Comparison of ENCODE assay signal across 16 cellular contexts in genomic region chr3:33174711-33175409, GRCh38. TPM values are rescaled to one million over a fixed set of nuclear protein-coding genes. Genes with fewer than 3 reads are reported as not detected.
DNase-seq lines count a peak whose midpoint lies in the region; ATAC-seq and TF ChIP-seq lines count a peak whose summit lies in the region.
"Had no signal": no experiment of that assay in that cellular context is flagged by ENCODE, and none has a peak within 500 bp of the region (broad histone marks: within the 10 kb centered on the region; RNA-seq: fewer than 3 reads in every experiment).

No MANE protein-coding gene starts in this region.

- CTCF ChIA-PET in IMR-90 (lab: Yijun Ruan, JAX): no interaction called here

- TF ChIP-seq EP300 in suprapubic skin (IDR thresholded peaks at IDR 0.05): no peak

- in situ Hi-C loops in IMR-90 (cut with MboI; ENCODE audit: low sequenced_read_pairs): no loop called here

- no TSS peak for BruUV-seq in IMR-90 (replicated peaks; lab: Mats Ljungman, UMichigan)

- no peak overlapping the region for H3K14ac ChIP-seq in IMR-90 (replicated peaks; ENCODE audit: low read depth, low read length)

- H3K9me3 ChIP-seq in IMR-90 (ENCODE audit: control insufficient read depth, insufficient read depth, low read length): no peaks in the 10 kb centered on the region
- no peaks in the 10 kb centered on the region for H3K9me3 ChIP-seq in ascending aorta
- H3K9me3 ChIP-seq in lower lobe of right lung: no peaks in the 10 kb centered on the region
- H3K9me3 ChIP-seq in tibial artery: no peaks in the 10 kb centered on the region
- H3K9me3 ChIP-seq in suprapubic skin: no peaks in the 10 kb centered on the region
- H3K9me3 ChIP-seq: SJCRH30 had no signal

- POLR2A ChIA-PET in IMR-90 (lab: Charles Lee; ENCODE audit: unreplicated experiment): no interaction called here

- H4K91ac ChIP-seq in IMR-90 (ENCODE audit: insufficient read depth, low read depth, low read length): no peak overlapping the region

- H3K4me3 ChIP-seq in IMR-90 (ENCODE audit: insufficient read depth, low read depth, low read length) (no peak overlapping the region), ascending aorta (no peak overlapping the region), lower lobe of right lung (no peak overlapping the region), tibial artery (no peak overlapping the region), suprapubic skin (no peak overlapping the region)
- H3K4me3 ChIP-seq: SJCRH30 had no signal

- no peak overlapping the region for H3K18ac ChIP-seq in IMR-90 (ENCODE audit: low read depth, low read length)

- H3K36me3 ChIP-seq in IMR-90 (ENCODE audit: control insufficient read depth, insufficient read depth, low read length) (no peaks in the 10 kb centered on the region), ascending aorta (peaks cover 9 to 18% of the 10 kb centered on the region in 2 donors), lower lobe of right lung (no peaks in the 10 kb centered on the region), tibial artery (peaks cover 4 to 9% (median 8%) of the 10 kb centered on the region in 3 donors), suprapubic skin (no peaks in the 10 kb centered on the region)
- H3K36me3 ChIP-seq: SJCRH30 had no signal

- H2BK120ac ChIP-seq in IMR-90 (ENCODE audit: low read depth, low read length): no peak overlapping the region

- no peak for TF ChIP-seq POLR2A in IMR-90 (IDR thresholded peaks at IDR 0.05; ENCODE audit: low read depth, low read length)
- no peak for TF ChIP-seq POLR2A in suprapubic skin (IDR thresholded peaks at IDR 0.05)

- H3K27me3 ChIP-seq in IMR-90 (ENCODE audit: control insufficient read depth, insufficient read depth, low read length) (no peaks in the 10 kb centered on the region), ascending aorta (no peaks in the 10 kb centered on the region), lower lobe of right lung (ENCODE audit: low read depth) (no peaks in the 10 kb centered on the region), tibial artery (no peaks in the 10 kb centered on the region), suprapubic skin (no peaks in the 10 kb centered on the region)
- H3K27me3 ChIP-seq: SJCRH30 had no signal

- TF ChIP-seq CTCF in IMR-90 (conservative IDR thresholded peaks at IDR 0.05; ENCODE audit: low read depth, low read length) (no peak), ascending aorta (IDR thresholded peaks at IDR 0.05) (no peak), lower lobe of right lung (IDR thresholded peaks at IDR 0.05) (no peak), tibial artery (IDR thresholded peaks at IDR 0.05) (no peak), suprapubic skin (IDR thresholded peaks at IDR 0.05) (no peak)

- H3K27ac ChIP-seq in IMR-90 (ENCODE audit: insufficient read depth, low read length) (no peak overlapping the region), ascending aorta (peak overlapping the region; percentile 71 to 74), lower lobe of right lung (no peak overlapping the region), tibial artery (peak overlapping the region; percentile 83 to 91), suprapubic skin (no peak overlapping the region)
- H3K27ac ChIP-seq: SJCRH30 had no signal

- H2AFZ ChIP-seq in IMR-90 (replicated peaks; ENCODE audit: low read length, poor library complexity): peak overlapping the region; percentile 17

- no peak overlapping the region for H2BK15ac ChIP-seq in IMR-90 (ENCODE audit: low read depth, low read length)

- no peaks in the 10 kb centered on the region for H4K20me1 ChIP-seq in IMR-90 (ENCODE audit: insufficient read depth, low read length)

- H3K79me1 ChIP-seq in IMR-90 (ENCODE audit: low read depth in 1 of 2, low read length in 2 of 2): no peaks in the 10 kb centered on the region

- H3K9me1 ChIP-seq in IMR-90 (ENCODE audit: insufficient read depth, low read length): peaks cover 5% of the 10 kb centered on the region

- no peak overlapping the region for H2BK20ac ChIP-seq in IMR-90 (ENCODE audit: low read depth, low read length)

- no peak overlapping the region for H3K4me2 ChIP-seq in IMR-90 (ENCODE audit: low read depth, low read length)

- no peak overlapping the region for H4K5ac ChIP-seq in IMR-90 (ENCODE audit: low read depth, low read length)

- H3K23ac ChIP-seq in IMR-90 (ENCODE audit: low read depth, low read length): no peak overlapping the region

- H4K8ac ChIP-seq in IMR-90 (ENCODE audit: low read depth in 2 of 2, low read length in 2 of 2): no peak overlapping the region

- intact Hi-C loops in IMR-90 (cut with micrococcal nuclease): no loop called here
- intact Hi-C loops in ascending aorta (cut with DNase I): no loop called here
- intact Hi-C loops in lower lobe of right lung (cut with DNase I): no loop called here
- intact Hi-C loops in tibial artery (cut with DNase I; ENCODE audit: low total_unique reads): no loop called here

- no peak overlapping the region for H3K4ac ChIP-seq in IMR-90 (ENCODE audit: low read depth, low read length)

- no peak overlapping the region for H2AK9ac ChIP-seq in IMR-90 (replicated peaks; ENCODE audit: low read depth, low read length, poor library complexity)

- H2BK5ac ChIP-seq in IMR-90 (ENCODE audit: low read depth, low read length, poor library complexity, severe bottlenecking): no peak overlapping the region

- ATAC-seq in IMR-90 (ENCODE audit: low read depth) (no peak), lower lobe of right lung (peak; percentile 55 to 56)

- WGBS in IMR-90 (ENCODE audit: extremely low coverage in 2 of 2, insufficient read length in 1 of 2), 2 experiments: 93% methylated on average over 9 of the region's 19 CpGs; no CpG with 5 or more reads in 1 of the 2 experiments
- WGBS in suprapubic skin: 95% methylated on average over 11 of the region's 19 CpGs

- TF ChIP-seq RAD21 in IMR-90 (IDR thresholded peaks at IDR 0.05; ENCODE audit: low read length): no peak

- H3K56ac ChIP-seq in IMR-90 (ENCODE audit: extremely low read depth, insufficient read depth, low read length): no peak overlapping the region

- dilution Hi-C loops in IMR-90 (cut with HindIII; ENCODE audit: low sequenced_read_pairs, unreplicated experiment): no loop called here

- peak; percentile 10 for DNase-seq in IMR-90
- no peak for DNase-seq in ascending aorta (ENCODE audit: low spot score in 2 of 2)
- DNase-seq in lower lobe of right lung: no peak
- no peak for DNase-seq in tibial artery
- DNase-seq in NCI-H1092 treated with DMSO at 0.1 percent for 48 hours (lab: John Stamatoyannopoulos, UW): no peak
- DNase-seq in suprapubic skin (ENCODE audit: low spot score in 2 of 2): no peak
- no peak for DNase-seq in mesenteric fat pad (ENCODE audit: low spot score)
- DNase-seq: ACHN, C1 segment of cervical spinal cord, DND-41, KG1, NCI-H1436, NCI-H1930, NCI-H2171, NCI-H82, SJCRH30 had no signal

- H3K4me1 ChIP-seq in IMR-90 (ENCODE audit: control insufficient read depth, insufficient read depth, low read length) (no peaks in the 10 kb centered on the region), ascending aorta (peaks cover 0 to 30% of the 10 kb centered on the region in 2 donors), lower lobe of right lung (no peaks in the 10 kb centered on the region), tibial artery (peaks cover 0 to 75% (median 23%) of the 10 kb centered on the region in 4 donors), suprapubic skin (peaks cover 7% of the 10 kb centered on the region)
- H3K4me1 ChIP-seq: SJCRH30 had no signal

- no peak overlapping the region for H3K9ac ChIP-seq in IMR-90 (ENCODE audit: low read depth, low read length)

- no peak overlapping the region for H2AK5ac ChIP-seq in IMR-90 (ENCODE audit: low read depth, low read length)

TF ChIP-seq in IMR-90, 13 proteins besides CTCF, POLR2A, EP300 and RAD21:
- TF ChIP-seq FOS (IDR thresholded peaks at IDR 0.05; ENCODE audit: low read depth, low read length) (no peak), USF2 (IDR thresholded peaks at IDR 0.05; ENCODE audit: low read depth, low read length) (no peak), RCOR1 (IDR thresholded peaks at IDR 0.05; ENCODE audit: insufficient replicate concordance, low read length) (no peak), MAZ (IDR thresholded peaks at IDR 0.05; ENCODE audit: borderline replicate concordance, low read depth, low read length) (no peak), BHLHE40 (IDR thresholded peaks at IDR 0.05; ENCODE audit: low read depth, low read length) (no peak), ELK1 (IDR thresholded peaks at IDR 0.05; ENCODE audit: borderline replicate concordance, low read depth, low read length) (no peak), MXI1 (IDR thresholded peaks at IDR 0.05; ENCODE audit: borderline replicate concordance, low read depth, low read length) (no peak), MAFK (IDR thresholded peaks at IDR 0.05; ENCODE audit: low read depth, low read length) (no peak), RFX5 (IDR thresholded peaks at IDR 0.05; ENCODE audit: low read depth, low read length) (no peak), SMC3 (IDR thresholded peaks at IDR 0.05; ENCODE audit: low read depth, low read length) (no peak), CEBPB (IDR thresholded peaks at IDR 0.05; ENCODE audit: low read depth, low read length) (no peak)

RNA-seq across cellular contexts. Expression of gene SUSD5, which starts 43.8 kb away (rescaled TPM):
- 2.9 and 3.9 TPM in 2 replicates for total RNA-seq in IMR-90 (2012; rRNA removed)
- polyA plus RNA-seq in IMR-90 (2012; rRNA removed): 1.2 and 1.4 TPM in 2 replicates
- 0.31 and 0.56 TPM in 2 replicates for polyA plus RNA-seq in IMR-90 (2012; cell fraction: cytosol; rRNA removed)
- polyA plus RNA-seq in IMR-90 (2012; cell fraction: nucleus; rRNA removed; ENCODE audit: low replicate concordance): 0.23 and 0.44 TPM in 2 replicates
- total RNA-seq in ascending aorta: 68.0 TPM
- 1.9 TPM for total RNA-seq in lower lobe of right lung
- total RNA-seq in suprapubic skin: 1 to 10 TPM in 3 of 4 donors, under 1 TPM in 1; 0.60 to 2.6 (median 1.4) TPM
- 0.26 TPM for total RNA-seq in mesenteric fat pad

Comparison
In these comparisons a context has a peak if more than half of its experiments do, and no peak if none do; other contexts are left out.
1. H3K27ac ChIP-seq: peak in ascending aorta (2 of 2) and tibial artery (2 of 2); none in IMR-90 (single experiment), lower lobe of right lung (single experiment) and suprapubic skin (single experiment).
2. RNA of gene SUSD5, which starts 43.8 kb away (total RNA-seq): 68.0 TPM in ascending aorta (single experiment); 2.9 to 3.9 TPM in IMR-90, 1.9 TPM in lower lobe of right lung (single experiment), 0.60 to 2.6 TPM in suprapubic skin and 0.26 TPM in mesenteric fat pad (single experiment); every median in the first group is over 10 times any median in the second.